In the genomic region with DNA sequence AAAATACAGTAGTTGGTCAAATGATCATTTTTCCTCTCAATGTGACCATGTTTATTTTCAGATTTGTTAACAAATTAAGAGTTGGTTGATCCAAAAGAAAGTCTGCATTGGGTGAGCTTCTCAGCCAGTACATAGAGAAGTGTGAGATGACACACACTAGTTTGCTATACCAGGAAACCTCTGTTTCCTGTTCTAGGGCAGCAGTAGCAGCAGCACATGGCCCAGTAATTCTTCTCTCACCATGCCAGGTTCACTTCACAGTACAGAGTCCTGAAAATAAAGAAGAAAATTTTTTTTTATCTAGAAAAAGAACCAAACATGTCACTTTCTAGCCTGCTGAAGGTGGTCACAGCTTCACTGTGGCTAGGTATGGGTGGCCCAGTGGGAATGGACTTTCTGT, we compare ENCODE assay signal across 9 cellular contexts.
A peak's percentile ranks its signal among the peaks of the same experiment; 100 is the strongest.
DNase-seq lines count a peak whose midpoint lies in the region; ATAC-seq, FAIRE-seq and TF ChIP-seq lines count a peak whose summit lies in the region.
"Had no signal": no experiment of that assay in that cellular context is flagged by ENCODE, and none has a peak within 500 bp of the region (broad histone marks: within the 10 kb centered on the region; RNA-seq: fewer than 3 reads in every experiment).

No MANE protein-coding gene starts in this region.

- TF ChIP-seq POLR2A in endothelial cell of umbilical vein (IDR thresholded peaks at IDR 0.05; ENCODE audit: low read depth, low read length), result no peak

- TF ChIP-seq CTCF in endothelial cell of umbilical vein (IDR thresholded peaks at IDR 0.05; ENCODE audit: extremely low read depth in 1 of 2, insufficient read depth in 1 of 2, low read depth in 1 of 2, low read length in 2 of 2), result no peak
- TF ChIP-seq CTCF in omental fat pad (IDR thresholded peaks at IDR 0.05), result no peak

- no peak overlapping the region for H3K9ac ChIP-seq in endothelial cell of umbilical vein (replicated peaks; ENCODE audit: extremely low read depth, insufficient read depth, low read length)

- H4K20me1 ChIP-seq in endothelial cell of umbilical vein (replicated peaks; ENCODE audit: control insufficient read depth, extremely low read depth, insufficient read depth, low read length), result no peaks in the 10 kb centered on the region

- FAIRE-seq in endothelial cell of umbilical vein (lab: Jason Lieb, UNC) (peak; percentile 83), HTR-8/SVneo (lab: Jason Lieb, UNC) (no peak)

- H3K4me3 ChIP-seq in endothelial cell of umbilical vein (replicated peaks in 1 of 3; ENCODE audit: insufficient read depth in 1 of 3, low read depth in 1 of 3, low read length in 3 of 3), result no peak overlapping the region

- peak overlapping the region; percentile 84 for H3K27ac ChIP-seq in endothelial cell of umbilical vein (ENCODE audit: insufficient read depth, low read depth, low read length)

- intact Hi-C loops in endothelial cell of umbilical vein (cut with micrococcal nuclease), result no loop called here

- dilution Hi-C loops in endothelial cell of umbilical vein (cut with MboI; ENCODE audit: extremely low pct_ligation_motif_present, low sequenced_read_pairs), result no loop called here

- POLR2A ChIA-PET in endothelial cell of umbilical vein (lab: Charles Lee), result no interaction called here

- DNase-seq in GF-D8 (lab: John Stamatoyannopoulos, UW), result peak; percentile 2
- peak; percentile 30 for DNase-seq in UCSD-AML1 (lab: John Stamatoyannopoulos, UW; ENCODE audit: unreplicated experiment)
- DNase-seq in endothelial cell of umbilical vein (ENCODE audit: low read depth, low spot score), result peak; percentile 88
- no peak for DNase-seq in HTR-8/SVneo (ENCODE audit: insufficient read length, low spot score)
- DNase-seq in SHP77 (lab: John Stamatoyannopoulos, UW), result no peak
- no peak for DNase-seq in omental fat pad (ENCODE audit: low spot score)
- no peak for DNase-seq in SW480 (ENCODE audit: low spot score)
- DNase-seq: PC-3 had no signal

- H2AFZ ChIP-seq in endothelial cell of umbilical vein (ENCODE audit: low read depth, low read length), result peak overlapping the region; percentile 50

- CTCF ChIA-PET in endothelial cell of umbilical vein (lab: Charles Lee), result interaction anchor here (0.6 to 1.4 kb wide), 9 partner anchors 10 to 99 kb away, joined by 3 to 7 read pairs (median 4); no protein-coding TSS in a partner anchor

- H3K4me2 ChIP-seq in endothelial cell of umbilical vein (ENCODE audit: insufficient read depth, low read length), result peak overlapping the region; percentile 62

- no peaks in the 10 kb centered on the region for H3K9me1 ChIP-seq in endothelial cell of umbilical vein (replicated peaks; ENCODE audit: control insufficient read depth, extremely low read depth, insufficient read depth, low read length)

- H3K27me3 ChIP-seq in endothelial cell of umbilical vein (ENCODE audit: control insufficient read depth in 2 of 2, insufficient read depth in 2 of 2, low read length in 2 of 2), result no peaks in the 10 kb centered on the region

- no TSS peak for BruUV-seq in endothelial cell of umbilical vein (replicated peaks; lab: Mats Ljungman, UMichigan)

- no peaks in the 10 kb centered on the region for H3K79me2 ChIP-seq in endothelial cell of umbilical vein (ENCODE audit: control insufficient read depth, insufficient read depth, low read length)

- no peaks in the 10 kb centered on the region for H3K36me3 ChIP-seq in endothelial cell of umbilical vein (ENCODE audit: control insufficient read depth in 2 of 2, extremely low read depth in 1 of 2, insufficient read depth in 2 of 2, low read length in 2 of 2)

- no peaks in the 10 kb centered on the region for H3K9me3 ChIP-seq in endothelial cell of umbilical vein (replicated peaks; ENCODE audit: control insufficient read depth, insufficient read depth, low read length)

- peaks cover 24% of the 10 kb centered on the region for H3K4me1 ChIP-seq in endothelial cell of umbilical vein (ENCODE audit: control insufficient read depth, extremely low read depth, insufficient read depth, low read length)

- ATAC-seq in HG02588 (IDR thresholded peaks at IDR 0.05; ENCODE audit: unreplicated experiment), result peak; percentile 74
- no peak for ATAC-seq in omental fat pad (ENCODE audit: low FRiP score)
- ATAC-seq: PC-3 had no signal

TF ChIP-seq in endothelial cell of umbilical vein, 7 proteins besides CTCF, POLR2A, EP300 and RAD21:
- TF ChIP-seq FOS (IDR thresholded peaks at IDR 0.05; ENCODE audit: borderline replicate concordance, insufficient read depth, low read length) (peak; percentile 65), POLR2AphosphoS5 (IDR thresholded peaks at IDR 0.05; ENCODE audit: insufficient read depth, low read depth, low read length) (peak; percentile 53), MYC (IDR thresholded peaks at IDR 0.05; ENCODE audit: low read depth, low read length) (peak; percentile 93), GATA2 (IDR thresholded peaks at IDR 0.05; ENCODE audit: insufficient read depth, insufficient read length, low read depth, low read length) (no peak), EZH2 (IDR thresholded peaks at IDR 0.05; ENCODE audit: borderline replicate concordance, low read depth, low read length, severe bottlenecking) (no peak), JUN (IDR thresholded peaks at IDR 0.05; ENCODE audit: borderline replicate concordance, insufficient read depth, insufficient read length, low read depth) (peak; percentile 43)
- TF ChIP-seq, protein P1, sequence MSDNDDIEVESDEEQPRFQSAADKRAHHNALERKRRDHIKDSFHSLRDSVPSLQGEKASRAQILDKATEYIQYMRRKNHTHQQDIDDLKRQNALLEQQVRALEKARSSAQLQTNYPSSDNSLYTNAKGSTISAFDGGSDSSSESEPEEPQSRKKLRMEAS (IDR thresholded peaks at IDR 0.05; ENCODE audit: insufficient read depth, insufficient read length), result peak; percentile 61

Comparison
In these comparisons a context has a peak if more than half of its experiments do, and no peak if none do; other contexts are left out.
1. DNase-seq: peak in GF-D8 (single experiment), UCSD-AML1 (single experiment) and endothelial cell of umbilical vein (single experiment); none in HTR-8/SVneo (single experiment), SHP77 (0 of 2), omental fat pad (single experiment) and SW480 (single experiment).